In genomic region chr11:73270089-73270854, GRCh38 we compare ENCODE assay signal across 15 cellular contexts. TPM values are rescaled to one million over a fixed set of nuclear protein-coding genes. Genes with fewer than 3 reads are reported as not detected.
A peak's percentile ranks its signal among the peaks of the same experiment; 100 is the strongest.
DNase-seq lines count a peak whose midpoint lies in the region; ATAC-seq and TF ChIP-seq lines count a peak whose summit lies in the region.
"Had no signal": no experiment of that assay in that cellular context is flagged by ENCODE, and none has a peak within 500 bp of the region (broad histone marks: within the 10 kb centered on the region; RNA-seq: fewer than 3 reads in every experiment).

No MANE protein-coding gene starts in this region.

- intact Hi-C loops in A673 (cut with micrococcal nuclease; ENCODE audit: unreplicated experiment): no loop called here

- peaks cover 5% of the 10 kb centered on the region for H3K27me3 ChIP-seq in A673 (replicated peaks; ENCODE audit: insufficient read depth, low read depth, low read length, poor library complexity)

- no peak overlapping the region for H3K27ac ChIP-seq in A673 (ENCODE audit: low read depth, low read length, poor library complexity, severe bottlenecking)
- H3K27ac ChIP-seq: epithelial cell of prostate had no signal

- ATAC-seq in activated CD8-positive, alpha-beta memory T cell treated with anti-CD3 and anti-CD28 coated beads, Interleukin-2, amount 10 ng/mL, durations not matched to agents 7 days and 5 days: no peak
- ATAC-seq in stimulated activated memory B cell treated with anti-CD40 and anti-IgM and Interleukin-4, amounts not matched to agents 10 μg/mL and 1 μg/mL and 100 μg/mL, for 72 hours: peak; percentile 56
- no peak for ATAC-seq in HG03571 (IDR thresholded peaks at IDR 0.05; ENCODE audit: unreplicated experiment)

- H3K4me1 Mint-ChIP-seq in activated CD8-positive, alpha-beta memory T cell treated with anti-CD3 and anti-CD28 coated beads, Interleukin-2, amount 10 ng/mL, durations not matched to agents 7 days and 5 days: peaks cover 9% of the 10 kb centered on the region
- H3K4me1 Mint-ChIP-seq in stimulated activated memory B cell treated with anti-CD40 and anti-IgM and Interleukin-4, amounts not matched to agents 10 μg/mL and 1 μg/mL and 100 μg/mL, for 72 hours: peaks cover 36% of the 10 kb centered on the region

- POLR2A ChIA-PET in A673 (lab: Charles Lee; ENCODE audit: low non-redundant PET): interaction anchor here (0.6 kb wide), 1 partner anchor 372 kb away, joined by 4 read pairs; no protein-coding TSS in a partner anchor

- H3K4me3 ChIP-seq in A673 (ENCODE audit: low read depth, low read length, poor library complexity, severe bottlenecking): no peak overlapping the region

- H3K9me3 Mint-ChIP-seq in activated CD8-positive, alpha-beta memory T cell treated with anti-CD3 and anti-CD28 coated beads, Interleukin-2, amount 10 ng/mL, durations not matched to agents 7 days and 5 days (ENCODE audit: low read depth): no peaks in the 10 kb centered on the region
- H3K9me3 Mint-ChIP-seq in stimulated activated memory B cell treated with anti-CD40 and anti-IgM and Interleukin-4, amounts not matched to agents 10 μg/mL and 1 μg/mL and 100 μg/mL, for 72 hours: no peaks in the 10 kb centered on the region
- H3K9me3 Mint-ChIP-seq: activated T-helper 1 cell treated with anti-CD3 and anti-CD28 coated beads, Interleukin-12 subunit alpha, Interleukin-12 subunit beta, Interleukin-2, Interleukin-4 antibody, amounts not matched to agents 30 ng/mL and 10 ng/mL and 1 ng/mL, durations not matched to agents 14 hours and 24 hours and 36 hours; brain; nephron had no signal

- H3K36me3 Mint-ChIP-seq in activated CD8-positive, alpha-beta memory T cell treated with anti-CD3 and anti-CD28 coated beads, Interleukin-2, amount 10 ng/mL, durations not matched to agents 7 days and 5 days: no peaks in the 10 kb centered on the region
- no peaks in the 10 kb centered on the region for H3K36me3 Mint-ChIP-seq in stimulated activated memory B cell treated with anti-CD40 and anti-IgM and Interleukin-4, amounts not matched to agents 10 μg/mL and 1 μg/mL and 100 μg/mL, for 72 hours
- H3K36me3 Mint-ChIP-seq: brain had no signal

- H3K36me3 ChIP-seq in A673 (ENCODE audit: insufficient read depth, low read length, poor library complexity, severe bottlenecking): no peaks in the 10 kb centered on the region

- no peak for TF ChIP-seq CTCF in A673 (conservative IDR thresholded peaks at IDR 0.05; ENCODE audit: low read depth, low read length)

- H3K27me3 Mint-ChIP-seq in activated CD8-positive, alpha-beta memory T cell treated with anti-CD3 and anti-CD28 coated beads, Interleukin-2, amount 10 ng/mL, durations not matched to agents 7 days and 5 days: peaks cover 33% of the 10 kb centered on the region
- peaks cover 34% of the 10 kb centered on the region for H3K27me3 Mint-ChIP-seq in stimulated activated memory B cell treated with anti-CD40 and anti-IgM and Interleukin-4, amounts not matched to agents 10 μg/mL and 1 μg/mL and 100 μg/mL, for 72 hours

- CTCF ChIA-PET in activated CD8-positive, alpha-beta memory T cell treated with anti-CD3 and anti-CD28 coated beads, Interleukin-2, amount 10 ng/mL, durations not matched to agents 7 days and 5 days (lab: Charles Lee): interaction anchor here (1.2 to 1.7 kb wide), 3 partner anchors 17 to 20 kb away, joined by 4 read pairs; no protein-coding TSS in a partner anchor
- CTCF ChIA-PET in A673 (lab: Charles Lee): no interaction called here

- DNase-seq in activated CD8-positive, alpha-beta memory T cell treated with anti-CD3 and anti-CD28 coated beads, Interleukin-2, amount 50 U/mL, for 48 hours: peak; percentile 47
- DNase-seq in activated CD8-positive, alpha-beta memory T cell treated with anti-CD3 and anti-CD28 coated beads, Interleukin-2, amount 10 ng/mL, durations not matched to agents 7 days and 5 days: no peak
- DNase-seq in NAMALWA (ENCODE audit: low spot score) (peak; percentile 32), ecto neural progenitor cell (ENCODE audit: low spot score) (peak; percentile 43), NCI-H2081 (lab: John Stamatoyannopoulos, UW) (no peak), A673 (ENCODE audit: low spot score) (no peak)
- DNase-seq: HCEC 1CT, NCI-H1048, T-helper 9 cell had no signal

- no peak overlapping the region for H3K27ac Mint-ChIP-seq in activated CD8-positive, alpha-beta memory T cell treated with anti-CD3 and anti-CD28 coated beads, Interleukin-2, amount 10 ng/mL, durations not matched to agents 7 days and 5 days
- peak overlapping the region; percentile 68 for H3K27ac Mint-ChIP-seq in stimulated activated memory B cell treated with anti-CD40 and anti-IgM and Interleukin-4, amounts not matched to agents 10 μg/mL and 1 μg/mL and 100 μg/mL, for 72 hours
- H3K27ac Mint-ChIP-seq: activated T-helper 1 cell treated with anti-CD3 and anti-CD28 coated beads, Interleukin-12 subunit alpha, Interleukin-12 subunit beta, Interleukin-2, Interleukin-4 antibody, amounts not matched to agents 30 ng/mL and 10 ng/mL and 1 ng/mL, durations not matched to agents 14 hours and 24 hours and 36 hours had no signal

- no peaks in the 10 kb centered on the region for H3K4me1 ChIP-seq in A673 (ENCODE audit: insufficient read depth, low read length, poor library complexity, severe bottlenecking)

- no peak overlapping the region for H3K4me3 Mint-ChIP-seq in activated CD8-positive, alpha-beta memory T cell treated with anti-CD3 and anti-CD28 coated beads, Interleukin-2, amount 10 ng/mL, durations not matched to agents 7 days and 5 days
- no peak overlapping the region for H3K4me3 Mint-ChIP-seq in stimulated activated memory B cell treated with anti-CD40 and anti-IgM and Interleukin-4, amounts not matched to agents 10 μg/mL and 1 μg/mL and 100 μg/mL, for 72 hours
- H3K4me3 Mint-ChIP-seq: activated T-helper 1 cell treated with anti-CD3 and anti-CD28 coated beads, Interleukin-12 subunit alpha, Interleukin-12 subunit beta, Interleukin-2, Interleukin-4 antibody, amounts not matched to agents 30 ng/mL and 10 ng/mL and 1 ng/mL, durations not matched to agents 14 hours and 24 hours and 36 hours; brain; nephron had no signal

- BruUV-seq in A673 (replicated peaks; lab: Mats Ljungman, UMichigan): no TSS peak

- H3K9me3 ChIP-seq in A673 (ENCODE audit: low read depth, low read length, poor library complexity, severe bottlenecking): no peaks in the 10 kb centered on the region

RNA-seq across cellular contexts. Expression of gene P2RY6, which starts 1.9 kb away (rescaled TPM):
- total RNA-seq in activated CD8-positive, alpha-beta memory T cell treated with anti-CD3 and anti-CD28 coated beads, Interleukin-2, amount 10 ng/mL, durations not matched to agents 7 days and 5 days: not detected
- 0.43 TPM in 1 of 2 replicates, not detected in the other for total RNA-seq in A673 (2021)
- total RNA-seq: activated T-helper 1 cell treated with anti-CD3 and anti-CD28 coated beads, Interleukin-12 subunit alpha, Interleukin-12 subunit beta, Interleukin-2, Interleukin-4 antibody, amounts not matched to agents 30 ng/mL and 10 ng/mL and 1 ng/mL, durations not matched to agents 14 hours and 24 hours and 36 hours had no signal

RNA-seq across cellular contexts. Expression of gene ARHGEF17, which starts 37.8 kb away (rescaled TPM):
- total RNA-seq in activated CD8-positive, alpha-beta memory T cell treated with anti-CD3 and anti-CD28 coated beads, Interleukin-2, amount 10 ng/mL, durations not matched to agents 7 days and 5 days: not detected
- total RNA-seq in A673 (2021): 24.0 and 32.0 TPM in 2 replicates

RNA-seq across cellular contexts. Expression of gene P2RY2, which starts 52.2 kb away (rescaled TPM):
- total RNA-seq in activated CD8-positive, alpha-beta memory T cell treated with anti-CD3 and anti-CD28 coated beads, Interleukin-2, amount 10 ng/mL, durations not matched to agents 7 days and 5 days: not detected
- total RNA-seq in A673 (2021): not detected in 2 replicates
- total RNA-seq: activated T-helper 1 cell treated with anti-CD3 and anti-CD28 coated beads, Interleukin-12 subunit alpha, Interleukin-12 subunit beta, Interleukin-2, Interleukin-4 antibody, amounts not matched to agents 30 ng/mL and 10 ng/mL and 1 ng/mL, durations not matched to agents 14 hours and 24 hours and 36 hours had no signal

Comparison
In these comparisons a context has a peak if more than half of its experiments do, and no peak if none do; other contexts are left out.
1. DNase-seq: peak in activated CD8-positive, alpha-beta memory T cell treated with anti-CD3 and anti-CD28 coated beads, Interleukin-2, amount 50 U/mL, for 48 hours (single experiment), NAMALWA (single experiment) and ecto neural progenitor cell (single experiment); none in activated CD8-positive, alpha-beta memory T cell treated with anti-CD3 and anti-CD28 coated beads, Interleukin-2, amount 10 ng/mL, durations not matched to agents 7 days and 5 days (single experiment), NCI-H2081 (0 of 2) and A673 (single experiment).
2. RNA of gene ARHGEF17, which starts 37.8 kb away (total RNA-seq): 24.0 to 32.0 TPM in A673; not detected in activated CD8-positive, alpha-beta memory T cell treated with anti-CD3 and anti-CD28 coated beads, Interleukin-2, amount 10 ng/mL, durations not matched to agents 7 days and 5 days; every median in the first group is over 10 times any median in the second.